8 cellular contexts compared by ENCODE assay signal in the genomic region with DNA sequence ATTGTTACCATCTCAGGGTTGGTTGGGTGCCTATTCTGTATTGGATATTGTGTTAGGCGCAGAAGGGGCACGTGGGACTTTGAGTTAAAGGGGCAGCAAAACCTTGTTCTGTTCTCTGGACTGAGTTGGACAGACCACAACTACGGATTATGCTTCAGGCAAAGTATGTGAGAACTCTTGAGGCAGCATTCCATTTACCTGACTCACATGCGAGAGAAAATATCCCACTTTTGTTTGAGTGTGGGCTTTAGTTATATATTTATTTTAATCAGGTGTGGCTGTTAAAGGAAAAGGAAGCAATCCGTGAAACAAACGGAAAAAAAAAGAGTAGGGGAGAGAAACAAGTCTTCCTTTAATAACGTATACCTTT. TPM values are rescaled to one million over a fixed set of nuclear protein-coding genes. Genes with fewer than 3 reads are reported as not detected.
DNase-seq lines count a peak whose midpoint lies in the region; ATAC-seq and TF ChIP-seq lines count a peak whose summit lies in the region.

No MANE protein-coding gene starts in this region.

- no peak for TF ChIP-seq RAD21 in SK-N-SH (IDR thresholded peaks at IDR 0.05; ENCODE audit: low read length)

- ATAC-seq in GM21737 (IDR thresholded peaks at IDR 0.05; ENCODE audit: unreplicated experiment), result no peak

- peaks cover 5 to 7% of the 10 kb centered on the region in 2 experiments; a peak in 3 of 4 replicates for H3K4me1 ChIP-seq in SK-N-SH (ENCODE audit: control insufficient read depth in 1 of 2, insufficient read depth in 2 of 2, low read depth in 1 of 2, low read length in 1 of 2)

- H2AFZ ChIP-seq in SK-N-SH (ENCODE audit: low read depth), result peak overlapping the region; percentile 92

- H3K4me3 ChIP-seq in SK-N-SH (ENCODE audit: low read depth in 2 of 2, low read length in 1 of 2), result peak overlapping the region; percentile 74 to 76

- peak overlapping the region; percentile 84 for H3K4me2 ChIP-seq in SK-N-SH

- in situ Hi-C loops in GM13977 (cut with MboI; ENCODE audit: low pct_unique_long_range_greater_than_20kb, low sequenced_read_pairs, unreplicated experiment), result loop anchor here (25.0 kb wide), 1 partner anchor 392 kb away; no protein-coding TSS in a partner anchor

- peaks cover 16% of the 10 kb centered on the region for H3K4me1 Mint-ChIP-seq in T-helper 2 cell treated with Interferon-gamma antibody and Interleukin-4, amounts not matched to agents 5 μg/mL and 100 μg/mL, for 36 hours (ENCODE audit: low read depth)
- H3K4me1 Mint-ChIP-seq in neural crest cell, result peaks cover 16% of the 10 kb centered on the region

- no peak for TF ChIP-seq EP300 in SK-N-SH (IDR thresholded peaks at IDR 0.05; ENCODE audit: borderline replicate concordance in 1 of 2, low read depth in 1 of 2, low read length in 1 of 2)

- H3K27me3 Mint-ChIP-seq in T-helper 2 cell treated with Interferon-gamma antibody and Interleukin-4, amounts not matched to agents 5 μg/mL and 100 μg/mL, for 36 hours (ENCODE audit: low read depth), result no peaks in the 10 kb centered on the region
- H3K27me3 Mint-ChIP-seq in neural crest cell (ENCODE audit: low read depth), result peaks cover 15% of the 10 kb centered on the region

- WGBS in SK-N-SH (ENCODE audit: low lambda C conversion rate), result 16% methylated on average over 7 of the region's 7 CpGs

- no peaks in the 10 kb centered on the region for H3K79me2 ChIP-seq in SK-N-SH (ENCODE audit: insufficient read depth)

- H3K9me3 ChIP-seq in SK-N-SH, result no peaks in the 10 kb centered on the region

- H3K36me3 Mint-ChIP-seq in T-helper 2 cell treated with Interferon-gamma antibody and Interleukin-4, amounts not matched to agents 5 μg/mL and 100 μg/mL, for 36 hours (ENCODE audit: low read depth), result no peaks in the 10 kb centered on the region
- H3K36me3 Mint-ChIP-seq in neural crest cell (ENCODE audit: low read depth), result peaks cover 6% of the 10 kb centered on the region

- no peaks in the 10 kb centered on the region for H3K9me3 Mint-ChIP-seq in T-helper 2 cell treated with Interferon-gamma antibody and Interleukin-4, amounts not matched to agents 5 μg/mL and 100 μg/mL, for 36 hours
- H3K9me3 Mint-ChIP-seq in neural crest cell, result peaks cover 6% of the 10 kb centered on the region

- H3K4me3 Mint-ChIP-seq in T-helper 2 cell treated with Interferon-gamma antibody and Interleukin-4, amounts not matched to agents 5 μg/mL and 100 μg/mL, for 36 hours, result peak overlapping the region; percentile 96
- H3K4me3 Mint-ChIP-seq in neural crest cell, result peak overlapping the region; percentile 90

- H3K9ac ChIP-seq in SK-N-SH, result peak overlapping the region; percentile 73

- no peaks in the 10 kb centered on the region for H3K9me2 ChIP-seq in SK-N-SH

- TF ChIP-seq CTCF in SK-N-SH (IDR thresholded peaks at IDR 0.05), result no peak
- TF ChIP-seq CTCF in neural crest cell (conservative IDR thresholded peaks at IDR 0.05), result no peak
- no peak for TF ChIP-seq CTCF in GM13977 (IDR thresholded peaks at IDR 0.05; ENCODE audit: extremely low read depth, insufficient read depth, missing control alignments)

- no peaks in the 10 kb centered on the region for H4K20me1 ChIP-seq in SK-N-SH (ENCODE audit: insufficient read depth)

- no peak for DNase-seq in T-helper 2 cell treated with Interferon-gamma antibody and Interleukin-4, amounts not matched to agents 5 μg/mL and 100 μg/mL, for 36 hours (ENCODE audit: low spot score)
- no peak for DNase-seq in T-helper 2 cell
- DNase-seq in SK-N-SH, result no peak
- DNase-seq in fibroblast of gingiva (ENCODE audit: low read depth), result peak; percentile 25
- no peak for DNase-seq in neural crest cell (ENCODE audit: low read depth, low spot score)
- DNase-seq in HuH-7 (ENCODE audit: low spot score), result no peak
- DNase-seq in GM13977 (ENCODE audit: low spot score), result no peak

- POLR2A ChIA-PET in SK-N-SH (lab: Yijun Ruan, JAX), result no interaction called here

- peaks cover 10% of the 10 kb centered on the region for H3F3A ChIP-seq in SK-N-SH (replicated peaks; ENCODE audit: insufficient read depth)

- CTCF ChIA-PET in SK-N-SH (lab: Yijun Ruan, JAX), result interaction anchor here (1.5 kb wide), 1 partner anchor 399 kb away, joined by 4 read pairs; no protein-coding TSS in a partner anchor

- no peaks in the 10 kb centered on the region for H3K27me3 ChIP-seq in SK-N-SH (ENCODE audit: insufficient read depth)

- H3K27ac Mint-ChIP-seq in T-helper 2 cell treated with Interferon-gamma antibody and Interleukin-4, amounts not matched to agents 5 μg/mL and 100 μg/mL, for 36 hours, result peak overlapping the region; percentile 43
- no peak overlapping the region for H3K27ac Mint-ChIP-seq in neural crest cell (ENCODE audit: unreplicated experiment)

- no peaks in the 10 kb centered on the region for H3K36me3 ChIP-seq in SK-N-SH (replicated peaks in 1 of 2; ENCODE audit: control insufficient read depth in 1 of 2, insufficient read depth in 2 of 2, low read length in 1 of 2)

- peak overlapping the region; percentile 77 to 80 for H3K27ac ChIP-seq in SK-N-SH (ENCODE audit: low read depth in 2 of 2, low read length in 1 of 2)

TF ChIP-seq in SK-N-SH, 30 proteins besides CTCF, POLR2A, EP300 and RAD21:
- TF ChIP-seq POLR2AphosphoS5 (IDR thresholded peaks at IDR 0.05; ENCODE audit: low read depth, low read length), result no peak
- TF ChIP-seq, protein P1, sequence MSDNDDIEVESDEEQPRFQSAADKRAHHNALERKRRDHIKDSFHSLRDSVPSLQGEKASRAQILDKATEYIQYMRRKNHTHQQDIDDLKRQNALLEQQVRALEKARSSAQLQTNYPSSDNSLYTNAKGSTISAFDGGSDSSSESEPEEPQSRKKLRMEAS (IDR thresholded peaks at IDR 0.05; ENCODE audit: low read depth), result peak; percentile 13; the same call in 1 of the 2 replicates
- no peak for TF ChIP-seq RCOR1 (IDR thresholded peaks at IDR 0.05; ENCODE audit: low read length)
- peak; percentile 68 for TF ChIP-seq JUND (IDR thresholded peaks at IDR 0.05)
- peak; percentile 60; the same call in 1 of the 2 replicates for TF ChIP-seq FOSL2 (IDR thresholded peaks at IDR 0.05; ENCODE audit: borderline replicate concordance, low read depth)
- no peak for TF ChIP-seq NFIC (IDR thresholded peaks at IDR 0.05; ENCODE audit: borderline replicate concordance)
- TF ChIP-seq RXRA (IDR thresholded peaks at IDR 0.05; ENCODE audit: borderline replicate concordance, low read depth), result no peak

RNA-seq across cellular contexts. Expression of a gene that starts 0.6 kb away (rescaled TPM):
- 2.9 and 3.2 TPM in 2 replicates for polyA plus RNA-seq in SK-N-SH (2012; rRNA removed)
- 4.7 and 5.0 TPM in 2 replicates for polyA plus RNA-seq in SK-N-SH (2012; cell fraction: cytosol; rRNA removed)
- 1.4 and 2.3 TPM in 2 replicates for polyA plus RNA-seq in SK-N-SH (2012; cell fraction: nucleus; rRNA removed)
- total RNA-seq in neural crest cell, result 5.6 and 5.7 TPM in 2 replicates

RNA-seq across cellular contexts. Expression of a gene that starts 17.0 kb away (rescaled TPM):
- polyA plus RNA-seq in SK-N-SH (2012; rRNA removed), result 7.3 and 13.2 TPM in 2 replicates
- 7.0 and 9.6 TPM in 2 replicates for polyA plus RNA-seq in SK-N-SH (2012; cell fraction: cytosol; rRNA removed)
- 18.4 and 37.0 TPM in 2 replicates for polyA plus RNA-seq in SK-N-SH (2012; cell fraction: nucleus; rRNA removed)
- total RNA-seq in neural crest cell, result 23.3 and 27.5 TPM in 2 replicates
